In genomic region chr1:40204855-40205254, GRCh38 we compare ENCODE assay signal across 31 cellular contexts. TPM values are rescaled to one million over a fixed set of nuclear protein-coding genes. Genes with fewer than 3 reads are reported as not detected.
DNase-seq lines count a peak whose midpoint lies in the region; ATAC-seq, FAIRE-seq and TF ChIP-seq lines count a peak whose summit lies in the region.
"Had no signal": no experiment of that assay in that cellular context is flagged by ENCODE, and none has a peak within 500 bp of the region (broad histone marks: within the 10 kb centered on the region; RNA-seq: fewer than 3 reads in every experiment).

No MANE protein-coding gene starts in this region.

- no peak for TF ChIP-seq EP300 in K562 (IDR thresholded peaks at IDR 0.05; ENCODE audit: low read length)

- CTCF ChIA-PET in K562 (lab: Yijun Ruan, JAX; ENCODE audit: low intra/inter-chr PET ratio), result no interaction called here

- H3K27me3 ChIP-seq in K562 (ENCODE audit: control insufficient read depth in 2 of 2, insufficient read depth in 2 of 2, low read length in 2 of 2) (no peaks in the 10 kb centered on the region), psoas muscle (ENCODE audit: insufficient read depth in 3 of 3, low read length in 2 of 3) (no peaks in the 10 kb centered on the region)
- H3K27me3 ChIP-seq: BLaER1 had no signal

- DNase-seq in AML-193 (lab: John Stamatoyannopoulos, UW) (peak; percentile 4 to 19), MV-4-11 (lab: John Stamatoyannopoulos, UW) (peak; percentile 57), T-helper 17 cell (no peak), K562 (ENCODE audit: extremely low read depth in 1 of 4, low spot score in 3 of 4) (no peak), psoas muscle (no peak), NCI-H2029 (lab: John Stamatoyannopoulos, UW) (no peak), NCI-H2107 (lab: John Stamatoyannopoulos, UW) (no peak)
- DNase-seq: 8988T; ACHN; CD4-positive, alpha-beta T cell; GM23248; H9; KBM-7; NCI-H1092 treated with DMSO at 0.1 percent for 48 hours; NCI-H1436 treated with DMSO at 0.1 percent for 48 hours; NCI-H187 treated with DMSO at 0.1 percent for 48 hours; NCI-H446 treated with DMSO at 0.1 percent for 48 hours; NCI-H526; SIG-M5; SW 1271 had no signal

- TF ChIP-seq CTCF in K562 (IDR thresholded peaks at IDR 0.05 in 2 of 3, conservative IDR thresholded peaks at IDR 0.05 in 1 of 3; ENCODE audit: insufficient read depth in 2 of 3, low read depth in 1 of 3, low read length in 3 of 3) (no peak), psoas muscle (IDR thresholded peaks at IDR 0.05) (no peak)

- H3K4me1 ChIP-seq in K562 (replicated peaks in 1 of 2; ENCODE audit: control insufficient read depth in 2 of 2, insufficient read depth in 2 of 2, low read length in 2 of 2) (no peaks in the 10 kb centered on the region), psoas muscle (no peaks in the 10 kb centered on the region)
- H3K4me1 ChIP-seq: BLaER1 had no signal

- POLR2A ChIA-PET in K562 (lab: Yijun Ruan, JAX), result no interaction called here

- H4K20me1 ChIP-seq in K562 (replicated peaks; ENCODE audit: control insufficient read depth, insufficient read depth, low read length), result no peaks in the 10 kb centered on the region

- TF ChIP-seq POLR2A in K562 (conservative IDR thresholded peaks at IDR 0.05), result no peak

- no peak for FAIRE-seq in K562 (lab: Jason Lieb, UNC)
- FAIRE-seq: D721Med, G401.6, GM12878, HTR-8/SVneo, RCC 7860 had no signal

- no peak overlapping the region for H3K27ac ChIP-seq in K562 (ENCODE audit: extremely low read depth, low read depth, low read length)
- H3K27ac ChIP-seq in psoas muscle, result no peak overlapping the region
- H3K27ac ChIP-seq: BLaER1, GM23248, SK-N-MC had no signal

- ATAC-seq in T-helper 17 cell (no peak), K562 (no peak), HG03469 (IDR thresholded peaks at IDR 0.05; ENCODE audit: unreplicated experiment) (no peak), psoas muscle (no peak)
- ATAC-seq: GM12878 had no signal

- no peak overlapping the region for H3K4me3 ChIP-seq in K562
- no peak overlapping the region for H3K4me3 ChIP-seq in psoas muscle
- H3K4me3 ChIP-seq: BLaER1, GM12878, GM23248, SK-N-MC had no signal

- peaks cover 13% of the 10 kb centered on the region for H3K36me3 Mint-ChIP-seq in T-helper 17 cell (ENCODE audit: low read depth)

- 95% methylated on average over 4 of the region's 4 CpGs for WGBS in K562 (ENCODE audit: insufficient coverage, low coverage, missing lambda C conversion rate)
- WGBS in psoas muscle, 3 donors, result 94 to 98% (median 96%) methylated on average over 4 of the region's 4 CpGs

- in situ Hi-C loops in K562 (cut with MboI), result no loop called here

- no peak overlapping the region for H3K9ac ChIP-seq in K562 (ENCODE audit: insufficient read depth in 1 of 2, low read depth in 2 of 2, low read length in 2 of 2)
- H3K9ac ChIP-seq: BLaER1, GM23248 had no signal

- H3K4me2 ChIP-seq in K562 (ENCODE audit: insufficient read depth, low read length), result no peak overlapping the region
- H3K4me2 ChIP-seq: BLaER1 had no signal

- peaks cover 17% of the 10 kb centered on the region for H3K4me1 Mint-ChIP-seq in T-helper 17 cell
- H3K4me1 Mint-ChIP-seq: H9 had no signal

- peak overlapping the region; percentile 19 for H3K27ac Mint-ChIP-seq in T-helper 17 cell
- H3K27ac Mint-ChIP-seq: CD4-positive, alpha-beta T cell had no signal

- intact Hi-C loops in K562 (cut with micrococcal nuclease) (no loop called here), psoas muscle (cut with DNase I) (no loop called here)

- H3K9me3 ChIP-seq in T-helper 17 cell (ENCODE audit: control insufficient read depth, low read length, poor library complexity, severe bottlenecking) (no peaks in the 10 kb centered on the region), K562 (replicated peaks; ENCODE audit: control insufficient read depth, insufficient read depth, low read depth, low read length) (no peaks in the 10 kb centered on the region), psoas muscle (no peaks in the 10 kb centered on the region)
- H3K9me3 ChIP-seq: BLaER1 had no signal

- no peak for TF ChIP-seq RAD21 in K562 (CRISPR knock-in tag; conservative IDR thresholded peaks at IDR 0.05 in 1 of 2, IDR thresholded peaks at IDR 0.05 in 1 of 2)

- no peak overlapping the region for H3K4me3 Mint-ChIP-seq in T-helper 17 cell
- H3K4me3 Mint-ChIP-seq: CD4-positive, alpha-beta T cell; H9 had no signal

- no TSS peak for BruUV-seq in K562 (replicated peaks; lab: Mats Ljungman, UMichigan)

- H2AFZ ChIP-seq in K562 (ENCODE audit: low read depth, low read length), result no peak overlapping the region
- H2AFZ ChIP-seq: GM23248 had no signal

- H3K79me2 ChIP-seq in K562 (ENCODE audit: control insufficient read depth, insufficient read depth, low read length), result peaks cover 35% of the 10 kb centered on the region

- H3K36me3 ChIP-seq in K562 (ENCODE audit: control insufficient read depth, insufficient read depth, low read length), result peaks cover 74% of the 10 kb centered on the region
- peaks cover 4 to 66% of the 10 kb centered on the region in 2 donors for H3K36me3 ChIP-seq in psoas muscle (ENCODE audit: insufficient read depth in 1 of 2, low read depth in 1 of 2)

- H3K9me1 ChIP-seq in K562 (ENCODE audit: control insufficient read depth, insufficient read depth, low read length), result no peaks in the 10 kb centered on the region

- H3K27me3 Mint-ChIP-seq in T-helper 17 cell, result no peaks in the 10 kb centered on the region
- H3K27me3 Mint-ChIP-seq: CD4-positive, alpha-beta T cell had no signal

TF ChIP-seq in K562, 482 proteins besides CTCF, POLR2A, EP300 and RAD21 (continues in another document):
- no peak for TF ChIP-seq ZFX (CRISPR knock-in tag; IDR thresholded peaks at IDR 0.05)

RNA-seq across cellular contexts. Expression of gene TMCO2, which starts 42.9 kb away (rescaled TPM):
- total RNA-seq in T-helper 17 cell (not detected), K562 (2014; rRNA removed) (not detected in 2 replicates), K562 (2014; rRNA removed; fragmentation: Illumina TruSeq; extraction: Trizol) (not detected in 2 replicates), K562 (2015; rRNA removed; fragmentation: Illumina TruSeq; extraction: Trizol) (not detected in 2 replicates), K562 (2021) (not detected in 2 replicates), psoas muscle (not detected)
- total RNA-seq in K562 (2011; cell fraction: chromatin; rRNA removed; ENCODE audit: low replicate concordance), result not detected in 2 replicates
- not detected in 2 replicates for total RNA-seq in K562 (2011; cell fraction: nucleolus; rRNA removed)
- not detected in 2 replicates for total RNA-seq in K562 (2011; cell fraction: nucleoplasm; rRNA removed)
- polyA plus RNA-seq in K562 (2011; rRNA removed) (not detected in 2 replicates), K562 (2014; fragmentation: Illumina TruSeq; extraction: Trizol) (not detected in 2 replicates), K562 (2014; fragmentation: Nextera tagmentation; extraction: Ambion mirVana) (not detected), K562 (2014; rRNA removed) (not detected in 2 replicates), psoas muscle (under 1 TPM in 1 of 3 donors, not detected in 2; 0.19 TPM)
- polyA plus RNA-seq in K562 (2011; cell fraction: cytosol; rRNA removed), result not detected in 2 replicates
- polyA plus RNA-seq in K562 (2011; cell fraction: nucleus; rRNA removed), result not detected in 2 replicates
- not detected in 2 replicates for polyA plus RNA-seq in K562 (2012)
- polyA minus RNA-seq in K562 (2011; rRNA and poly(A)+ RNA removed), result not detected in 2 replicates
- polyA minus RNA-seq in K562 (2011; cell fraction: cytosol; rRNA and poly(A)+ RNA removed), result not detected in 2 replicates
- polyA minus RNA-seq in K562 (2011; cell fraction: nucleus; rRNA and poly(A)+ RNA removed), result not detected in 2 replicates
- total RNA-seq: CD4-positive, alpha-beta T cell; Daoy; GM12878; GM23248; H9; LHCN-M2; MCF 10A had no signal
- polyA plus RNA-seq: GM12878, GM23248 had no signal

RNA-seq across cellular contexts. Expression of gene RLF, which starts 43.7 kb away (rescaled TPM):
- total RNA-seq in T-helper 17 cell, result 10 to 100 TPM; 24.7 to 30.7 TPM
- 25.3 and 85.9 TPM in 2 replicates for total RNA-seq in K562 (2011; cell fraction: chromatin; rRNA removed; ENCODE audit: low replicate concordance)
- total RNA-seq in K562 (2011; cell fraction: nucleolus; rRNA removed), result 15.0 and 23.9 TPM in 2 replicates
- 31.8 and 32.3 TPM in 2 replicates for total RNA-seq in K562 (2011; cell fraction: nucleoplasm; rRNA removed)
- total RNA-seq in K562 (2014; rRNA removed), result 16.8 and 18.8 TPM in 2 replicates
- total RNA-seq in K562 (2014; rRNA removed; fragmentation: Illumina TruSeq; extraction: Trizol), result 35.0 and 37.5 TPM in 2 replicates
- total RNA-seq in K562 (2015; rRNA removed; fragmentation: Illumina TruSeq; extraction: Trizol), result 31.6 and 33.0 TPM in 2 replicates
- total RNA-seq in K562 (2021), result 21.2 and 22.1 TPM in 2 replicates
- 27.9 and 30.2 TPM in 2 replicates for polyA plus RNA-seq in K562 (2011; rRNA removed)
- polyA plus RNA-seq in K562 (2011; cell fraction: cytosol; rRNA removed), result 4.4 and 11.8 TPM in 2 replicates
- 12.8 and 23.6 TPM in 2 replicates for polyA plus RNA-seq in K562 (2011; cell fraction: nucleus; rRNA removed)
- polyA plus RNA-seq in K562 (2012), result 13.4 and 15.1 TPM in 2 replicates
- polyA plus RNA-seq in K562 (2014; fragmentation: Illumina TruSeq; extraction: Trizol), result 17.7 and 21.8 TPM in 2 replicates
- 1 to 10 TPM; 3.6 to 5.6 TPM for polyA plus RNA-seq in K562 (2014; fragmentation: Nextera tagmentation; extraction: Ambion mirVana)
- 11.2 and 11.5 TPM in 2 replicates for polyA plus RNA-seq in K562 (2014; rRNA removed)
- 66.1 and 103 TPM in 2 replicates for polyA minus RNA-seq in K562 (2011; rRNA and poly(A)+ RNA removed)
- polyA minus RNA-seq in K562 (2011; cell fraction: cytosol; rRNA and poly(A)+ RNA removed), result 27.9 and 28.1 TPM in 2 replicates
- 14.7 and 38.4 TPM in 2 replicates for polyA minus RNA-seq in K562 (2011; cell fraction: nucleus; rRNA and poly(A)+ RNA removed)
- 10 to 100 TPM; 10.2 to 16.4 (median 11.2) TPM for total RNA-seq in psoas muscle
- polyA plus RNA-seq in psoas muscle, result 10 to 100 TPM in 1 of 3 donors, 1 to 10 TPM in 2; 4.5 to 13.9 (median 4.9) TPM

RNA-seq across cellular contexts. Expression of gene ZMPSTE24, which starts 53.2 kb away (rescaled TPM):
- 10 to 100 TPM in 1 of 2 donors, 1 to 10 TPM in 1; 9.0 to 14.3 TPM for total RNA-seq in T-helper 17 cell
- 31.5 and 69.9 TPM in 2 replicates for total RNA-seq in K562 (2011; cell fraction: chromatin; rRNA removed; ENCODE audit: low replicate concordance)
- 36.2 and 41.8 TPM in 2 replicates for total RNA-seq in K562 (2011; cell fraction: nucleolus; rRNA removed)
- total RNA-seq in K562 (2011; cell fraction: nucleoplasm; rRNA removed), result 53.6 and 61.9 TPM in 2 replicates
- 45.0 and 45.6 TPM in 2 replicates for total RNA-seq in K562 (2014; rRNA removed)
- total RNA-seq in K562 (2014; rRNA removed; fragmentation: Illumina TruSeq; extraction: Trizol), result 74.4 and 86.4 TPM in 2 replicates
- total RNA-seq in K562 (2015; rRNA removed; fragmentation: Illumina TruSeq; extraction: Trizol), result 62.7 and 68.8 TPM in 2 replicates
- total RNA-seq in K562 (2021), result 51.2 and 53.3 TPM in 2 replicates
- 28.1 and 30.7 TPM in 2 replicates for polyA plus RNA-seq in K562 (2011; rRNA removed)
- 6.8 and 14.9 TPM in 2 replicates for polyA plus RNA-seq in K562 (2011; cell fraction: cytosol; rRNA removed)
- polyA plus RNA-seq in K562 (2011; cell fraction: nucleus; rRNA removed), result 7.0 and 8.9 TPM in 2 replicates
- 22.3 and 37.2 TPM in 2 replicates for polyA plus RNA-seq in K562 (2012)
- polyA plus RNA-seq in K562 (2014; fragmentation: Illumina TruSeq; extraction: Trizol), result 53.2 and 64.3 TPM in 2 replicates
- polyA plus RNA-seq in K562 (2014; fragmentation: Nextera tagmentation; extraction: Ambion mirVana), result 10 to 100 TPM; 73.5 to 75.9 TPM
- polyA plus RNA-seq in K562 (2014; rRNA removed), result 39.0 and 39.1 TPM in 2 replicates
- polyA minus RNA-seq in K562 (2011; rRNA and poly(A)+ RNA removed), result 41.5 and 48.6 TPM in 2 replicates
- polyA minus RNA-seq in K562 (2011; cell fraction: cytosol; rRNA and poly(A)+ RNA removed), result 33.5 and 34.7 TPM in 2 replicates
- 9.4 and 16.2 TPM in 2 replicates for polyA minus RNA-seq in K562 (2011; cell fraction: nucleus; rRNA and poly(A)+ RNA removed)
- 10 to 100 TPM; 12.7 to 26.1 (median 18.9) TPM for total RNA-seq in psoas muscle
- 10 to 100 TPM; 22.2 to 60.2 (median 33.8) TPM for polyA plus RNA-seq in psoas muscle

Comparison
In these comparisons a context has a peak if more than half of its experiments do, and no peak if none do; other contexts are left out.
1. DNase-seq: peak in AML-193 (2 of 2) and MV-4-11 (single experiment); none in T-helper 17 cell (0 of 3), K562 (0 of 4), psoas muscle (0 of 2), NCI-H2029 (single experiment) and NCI-H2107 (single experiment).